Comparison of ENCODE assay signal across 8 cellular contexts in the genomic region with DNA sequence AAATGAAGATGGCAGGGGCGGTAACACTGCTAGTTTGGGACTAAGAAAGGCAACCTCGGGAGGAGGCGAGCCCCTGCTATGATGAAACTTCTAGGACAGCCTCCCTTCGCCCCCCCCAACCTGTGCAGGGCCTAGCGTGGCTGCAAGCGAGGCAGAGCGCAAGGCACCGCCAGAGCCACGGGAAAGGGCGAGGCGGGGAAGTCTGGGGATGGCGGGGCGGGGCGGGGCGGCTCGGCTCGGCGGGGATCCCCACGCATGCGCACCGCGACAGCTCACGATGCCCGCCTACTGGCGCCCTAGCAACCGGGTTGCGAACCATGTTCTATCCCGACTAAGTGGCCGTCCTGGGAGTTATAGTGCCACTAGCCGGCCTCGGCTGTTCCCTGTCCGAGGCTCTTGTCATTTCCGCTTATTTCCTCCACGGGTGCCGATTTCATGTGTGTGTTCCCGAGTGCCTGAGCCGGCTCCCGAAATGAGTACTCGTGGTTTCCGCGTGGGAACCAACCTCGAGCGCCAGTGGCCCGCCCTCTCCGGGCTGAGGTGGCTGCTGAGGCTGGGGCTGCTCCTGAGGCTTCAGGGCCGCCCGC. TPM values are rescaled to one million over a fixed set of nuclear protein-coding genes. Genes with fewer than 3 reads are reported as not detected.
DNase-seq lines count a peak whose midpoint lies in the region; ATAC-seq and TF ChIP-seq lines count a peak whose summit lies in the region.

No MANE protein-coding gene starts in this region.

- H3K27ac Mint-ChIP-seq in nephron progenitor cell = peak overlapping the region; percentile 95
- H3K27ac Mint-ChIP-seq in stimulated activated naive CD8-positive, alpha-beta T cell treated with anti-CD3 and anti-CD28 coated beads, Interleukin-15, amount 100 ng/mL, for 72 hours = peak overlapping the region; percentile 40 to 86

- H3K4me1 ChIP-seq in RWPE2 (ENCODE audit: insufficient read depth, poor library complexity, severe bottlenecking) = no peaks in the 10 kb centered on the region

- H3K27ac ChIP-seq in RWPE2 (ENCODE audit: poor library complexity, severe bottlenecking) = peak overlapping the region; percentile 44

- peak; percentile 73 for ATAC-seq in GM21825 (IDR thresholded peaks at IDR 0.05; ENCODE audit: unreplicated experiment)
- peak; percentile 67 for ATAC-seq in RWPE2 (ENCODE audit: low read depth)
- peak; percentile 84 for ATAC-seq in stimulated activated naive CD8-positive, alpha-beta T cell treated with anti-CD3 and anti-CD28 coated beads, Interleukin-15, amount 100 ng/mL, for 72 hours

- no peak for TF ChIP-seq CTCF in RWPE2 (IDR thresholded peaks at IDR 0.05; ENCODE audit: poor library complexity, severe bottlenecking)
- no peak for TF ChIP-seq CTCF in fibroblast of the aortic adventitia (IDR thresholded peaks at IDR 0.05; ENCODE audit: insufficient read depth, low read length)
- TF ChIP-seq CTCF in nephron progenitor cell (IDR thresholded peaks at IDR 0.05) = no peak

- peak overlapping the region; percentile 93 for H3K4me3 Mint-ChIP-seq in nephron progenitor cell
- peak overlapping the region; percentile 88 to 92 for H3K4me3 Mint-ChIP-seq in stimulated activated naive CD8-positive, alpha-beta T cell treated with anti-CD3 and anti-CD28 coated beads, Interleukin-15, amount 100 ng/mL, for 72 hours

- no peaks in the 10 kb centered on the region for H3K36me3 Mint-ChIP-seq in nephron progenitor cell (ENCODE audit: low read depth)

- H3K4me3 ChIP-seq in RWPE2 (ENCODE audit: severe bottlenecking) = peak overlapping the region; percentile 47
- H3K4me3 ChIP-seq in fibroblast of the aortic adventitia (ENCODE audit: low read depth, low read length) = peak overlapping the region; percentile 72

- no peaks in the 10 kb centered on the region for H3K27me3 ChIP-seq in RWPE2 (ENCODE audit: insufficient read depth, poor library complexity, severe bottlenecking)

- peaks cover 41% of the 10 kb centered on the region for H3K9me3 Mint-ChIP-seq in nephron progenitor cell
- no peaks in the 10 kb centered on the region for H3K9me3 Mint-ChIP-seq in stimulated activated naive CD8-positive, alpha-beta T cell treated with anti-CD3 and anti-CD28 coated beads, Interleukin-15, amount 100 ng/mL, for 72 hours

- H3K27me3 Mint-ChIP-seq in nephron progenitor cell (ENCODE audit: low read depth, poor library complexity) = no peaks in the 10 kb centered on the region
- H3K27me3 Mint-ChIP-seq in stimulated activated naive CD8-positive, alpha-beta T cell treated with anti-CD3 and anti-CD28 coated beads, Interleukin-15, amount 100 ng/mL, for 72 hours = no peaks in the 10 kb centered on the region

- H3K4me1 Mint-ChIP-seq in nephron progenitor cell = peaks cover 29% of the 10 kb centered on the region
- H3K4me1 Mint-ChIP-seq in stimulated activated naive CD8-positive, alpha-beta T cell treated with anti-CD3 and anti-CD28 coated beads, Interleukin-15, amount 100 ng/mL, for 72 hours = peaks cover 23% of the 10 kb centered on the region

- H3K36me3 ChIP-seq in RWPE2 (ENCODE audit: low read depth) = no peaks in the 10 kb centered on the region

- H3K9me3 ChIP-seq in RWPE2 (ENCODE audit: severe bottlenecking) = no peaks in the 10 kb centered on the region

- DNase-seq in DMS79 treated with DMSO at 0.1 percent for 48 hours (lab: John Stamatoyannopoulos, UW) (peak; percentile 83), Kasumi-1 (lab: John Stamatoyannopoulos, UW) (peak; percentile 48 to 49), RWPE2 (ENCODE audit: low spot score) (peak; percentile 63), fibroblast of the aortic adventitia (ENCODE audit: low read depth) (peak; percentile 82), nephron progenitor cell (peak; percentile 79)
- DNase-seq in activated T-helper 9 cell treated with anti-CD3 and anti-CD28 coated beads, Interleukin-2, amount 50 U/mL, for 16 hours (ENCODE audit: low read depth) = peak; percentile 66
- DNase-seq in stimulated activated naive CD8-positive, alpha-beta T cell treated with anti-CD3 and anti-CD28 coated beads, Interleukin-15, amount 100 ng/mL, for 72 hours = peak; percentile 71 to 72

RNA-seq across cellular contexts. Expression of gene RBMX, which starts 28.7 kb away (rescaled TPM):
- total RNA-seq in fibroblast of the aortic adventitia (ENCODE audit: low replicate concordance) = 245 and 277 TPM in 2 replicates

Comparison
In these comparisons a context has a peak if more than half of its experiments do, and no peak if none do; other contexts are left out.
1. Peak in every context shown above with its lines: DNase-seq, ATAC-seq, H3K4me3 ChIP-seq and H3K27ac ChIP-seq.